Comparison of ENCODE assay signal across 21 cellular contexts in the genomic region with DNA sequence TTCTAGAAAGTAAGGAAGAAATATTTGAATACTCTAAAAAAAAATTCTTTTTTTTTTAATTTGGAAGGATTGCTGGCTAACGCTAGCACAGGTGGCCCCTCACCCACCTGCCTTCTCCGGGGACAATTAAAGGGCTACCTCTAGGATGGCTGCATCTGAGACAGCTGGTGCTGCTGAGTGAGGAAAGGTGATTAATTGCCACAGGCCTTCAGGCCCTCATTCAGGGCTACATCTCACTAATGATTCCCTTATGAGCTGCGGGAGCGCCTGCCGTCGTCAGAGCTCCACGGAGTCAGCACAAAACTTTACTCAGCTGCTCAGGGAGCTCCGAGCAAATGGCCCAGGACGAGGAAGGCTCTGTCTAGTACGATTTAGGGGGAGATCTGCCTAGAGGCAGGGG. TPM values are rescaled to one million over a fixed set of nuclear protein-coding genes. Genes with fewer than 3 reads are reported as not detected.
A peak's percentile ranks its signal among the peaks of the same experiment; 100 is the strongest.
DNase-seq lines count a peak whose midpoint lies in the region; ATAC-seq and TF ChIP-seq lines count a peak whose summit lies in the region.
"Had no signal": no experiment of that assay in that cellular context is flagged by ENCODE, and none has a peak within 500 bp of the region (broad histone marks: within the 10 kb centered on the region; RNA-seq: fewer than 3 reads in every experiment).

No MANE protein-coding gene starts in this region.

- H3K27me3 ChIP-seq in GM23338 (ENCODE audit: insufficient read depth) (no peaks in the 10 kb centered on the region), psoas muscle (ENCODE audit: insufficient read depth in 3 of 3, low read length in 2 of 3) (no peaks in the 10 kb centered on the region), uterus (no peaks in the 10 kb centered on the region), body of pancreas (no peaks in the 10 kb centered on the region)
- H3K27me3 ChIP-seq: dorsolateral prefrontal cortex, hepatocyte had no signal

- no peaks in the 10 kb centered on the region for H3F3A ChIP-seq in GM23338 (replicated peaks; ENCODE audit: low read depth)

- peak overlapping the region; percentile 32; the same call in 1 of the 2 replicates for H2AFZ ChIP-seq in GM23338
- H2AFZ ChIP-seq: hepatocyte had no signal

- peaks cover 6% of the 10 kb centered on the region; the same call in 2 of the 3 replicates for H3K4me1 Mint-ChIP-seq in GM23338

- H3K4me2 ChIP-seq in GM23338: no peak overlapping the region
- H3K4me2 ChIP-seq: hepatocyte had no signal

- 37 to 42% (median 41%) methylated on average over 10 of the region's 10 CpGs for WGBS in psoas muscle, 3 donors
- 48 to 49% methylated on average over 10 of the region's 10 CpGs for WGBS in body of pancreas, 2 donors

- H3K4me3 ChIP-seq in GM23338 (no peak overlapping the region), psoas muscle (peak overlapping the region; percentile 41), uterus (no peak overlapping the region), body of pancreas (no peak overlapping the region)
- H3K4me3 ChIP-seq: dorsolateral prefrontal cortex, hepatocyte, lung, thoracic aorta had no signal

- H3K4me1 ChIP-seq in GM23338 (ENCODE audit: insufficient read depth) (no peaks in the 10 kb centered on the region), psoas muscle (peaks cover 10% of the 10 kb centered on the region), uterus (no peaks in the 10 kb centered on the region), body of pancreas (no peaks in the 10 kb centered on the region)

- H3K9me3 ChIP-seq in psoas muscle: no peaks in the 10 kb centered on the region
- H3K9me3 ChIP-seq in uterus: no peaks in the 10 kb centered on the region
- no peaks in the 10 kb centered on the region for H3K9me3 ChIP-seq in body of pancreas
- H3K9me3 ChIP-seq: thoracic aorta had no signal

- ATAC-seq in GM23338: no peak
- peak in 3 of 4 donors; percentile 38 to 73 (median 66) for ATAC-seq in psoas muscle
- ATAC-seq in body of pancreas: no peak
- ATAC-seq: activated T-cell treated with anti-CD3 and anti-CD28 coated beads, Interleukin-2, amount 50 U/mL, for 4 hours; sciatic nerve had no signal

- H3K79me2 ChIP-seq in GM23338 (replicated peaks; ENCODE audit: insufficient read depth): no peaks in the 10 kb centered on the region
- H3K79me2 ChIP-seq: hepatocyte had no signal

- H4K20me1 ChIP-seq in GM23338 (replicated peaks; ENCODE audit: insufficient read depth): no peaks in the 10 kb centered on the region

- no peak for TF ChIP-seq CTCF in GM23338 (conservative IDR thresholded peaks at IDR 0.05; ENCODE audit: low read depth in 2 of 2)
- no peak for TF ChIP-seq CTCF in psoas muscle (IDR thresholded peaks at IDR 0.05)
- TF ChIP-seq CTCF in uterus (IDR thresholded peaks at IDR 0.05): no peak
- TF ChIP-seq CTCF in body of pancreas (IDR thresholded peaks at IDR 0.05): no peak

- no peaks in the 10 kb centered on the region; the same call in 2 of the 3 replicates for H3K36me3 Mint-ChIP-seq in GM23338 (ENCODE audit: low read depth)
- H3K36me3 Mint-ChIP-seq: activated naive CD4-positive, alpha-beta T cell treated with anti-CD3 and anti-CD28 coated beads, Interleukin-2, amount 10 ng/mL, durations not matched to agents 7 days and 5 days had no signal

- no peak overlapping the region for H3K27ac Mint-ChIP-seq in GM23338
- H3K27ac Mint-ChIP-seq: activated naive CD4-positive, alpha-beta T cell treated with anti-CD3 and anti-CD28 coated beads, Interleukin-2, amount 10 ng/mL, durations not matched to agents 7 days and 5 days had no signal

- peaks cover 7% of the 10 kb centered on the region for H3K27me3 Mint-ChIP-seq in GM23338 (ENCODE audit: insufficient read depth, low read depth, poor library complexity)

- H3K9me2 ChIP-seq in GM23338 (ENCODE audit: insufficient read depth): no peaks in the 10 kb centered on the region

- no peak for TF ChIP-seq POLR2A in uterus (IDR thresholded peaks at IDR 0.05)
- no peak for TF ChIP-seq POLR2A in body of pancreas (IDR thresholded peaks at IDR 0.05)

- no peak for DNase-seq in GM23338 (ENCODE audit: low spot score)
- DNase-seq in NCI-H146 treated with DMSO at 0.1 percent for 48 hours (lab: John Stamatoyannopoulos, UW; ENCODE audit: unreplicated experiment): peak; percentile 7
- DNase-seq in SK-N-DZ (ENCODE audit: low spot score): peak; percentile 32
- no peak for DNase-seq in psoas muscle
- DNase-seq in uterus: no peak
- DNase-seq in body of pancreas: no peak
- DNase-seq in NK-92 (lab: John Stamatoyannopoulos, UW; ENCODE audit: unreplicated experiment): no peak
- DNase-seq: activated CD8-positive, alpha-beta memory T cell treated with anti-CD3 and anti-CD28 coated beads for 24 hours; activated naive CD4-positive, alpha-beta T cell treated with anti-CD3 and anti-CD28 coated beads, Interleukin-2, amount 10 ng/mL, durations not matched to agents 7 days and 5 days; activated T-cell treated with anti-CD3 and anti-CD28 coated beads, Interleukin-2, amount 50 U/mL, for 4 hours; aorta; central memory CD4-positive, alpha-beta T cell; dorsolateral prefrontal cortex; H7; MM.1S; stimulated activated naive CD4-positive, alpha-beta T cell had no signal

- H3K9me3 Mint-ChIP-seq in GM23338: peaks cover 3% of the 10 kb centered on the region; the same call in 1 of the 3 replicates
- H3K9me3 Mint-ChIP-seq: activated naive CD4-positive, alpha-beta T cell treated with anti-CD3 and anti-CD28 coated beads, Interleukin-2, amount 10 ng/mL, durations not matched to agents 7 days and 5 days; activated T-cell treated with anti-CD3 and anti-CD28 coated beads, Interleukin-2, amount 50 U/mL, for 4 hours had no signal

- intact Hi-C loops in psoas muscle (cut with DNase I) (no loop called here), uterus (cut with DNase I; ENCODE audit: low total_unique reads) (no loop called here), body of pancreas (cut with DNase I) (no loop called here)

- no peak overlapping the region for H3K27ac ChIP-seq in GM23338 (ENCODE audit: low read depth)
- H3K27ac ChIP-seq in psoas muscle: no peak overlapping the region
- H3K27ac ChIP-seq in uterus: no peak overlapping the region
- no peak overlapping the region for H3K27ac ChIP-seq in body of pancreas
- H3K27ac ChIP-seq: dorsolateral prefrontal cortex, epithelial cell of prostate, hepatocyte, thoracic aorta had no signal

- H3K36me3 ChIP-seq in GM23338 (ENCODE audit: insufficient read depth): no peaks in the 10 kb centered on the region
- no peaks in the 10 kb centered on the region for H3K36me3 ChIP-seq in psoas muscle (ENCODE audit: insufficient read depth in 1 of 2, low read depth in 1 of 2)
- H3K36me3 ChIP-seq in uterus: no peaks in the 10 kb centered on the region
- H3K36me3 ChIP-seq in body of pancreas (replicated peaks in 1 of 2; ENCODE audit: insufficient read depth in 1 of 2, low read depth in 2 of 2): no peaks in the 10 kb centered on the region
- H3K36me3 ChIP-seq: thoracic aorta had no signal

- H3K4me3 Mint-ChIP-seq in GM23338: no peak overlapping the region
- H3K4me3 Mint-ChIP-seq: activated naive CD4-positive, alpha-beta T cell treated with anti-CD3 and anti-CD28 coated beads, Interleukin-2, amount 10 ng/mL, durations not matched to agents 7 days and 5 days; activated T-cell treated with anti-CD3 and anti-CD28 coated beads, Interleukin-2, amount 50 U/mL, for 4 hours had no signal

TF ChIP-seq in GM23338, 12 proteins besides CTCF, POLR2A, EP300 and RAD21:
- TF ChIP-seq ZNF114 (CRISPR knock-in tag; IDR thresholded peaks at IDR 0.05) (no peak), ZNF331 (CRISPR knock-in tag; IDR thresholded peaks at IDR 0.05; ENCODE audit: low read depth) (no peak), EZH2 (IDR thresholded peaks at IDR 0.05; ENCODE audit: low read depth, unreplicated experiment) (no peak), NANOG (IDR thresholded peaks at IDR 0.05; ENCODE audit: borderline replicate concordance) (no peak), POLR2AphosphoS5 (IDR thresholded peaks at IDR 0.05; ENCODE audit: low read depth) (no peak), EZH2phosphoT487 (IDR thresholded peaks at IDR 0.05; ENCODE audit: unreplicated experiment) (no peak), JUNB (IDR thresholded peaks at IDR 0.05; ENCODE audit: unreplicated experiment) (no peak), CREB1 (CRISPR knock-in tag; IDR thresholded peaks at IDR 0.05; ENCODE audit: low read depth) (no peak)

RNA-seq across cellular contexts. Expression of a gene that starts 27.0 kb away (rescaled TPM):
- 14.7 and 21.6 TPM in 2 replicates for total RNA-seq in GM23338 (2014; rRNA removed; shearing (Covaris generic))
- polyA plus RNA-seq in GM23338 (2016; fragmentation: Nextera tagmentation; extraction: Ambion mirVana) (15.2 and 17.3 TPM in 2 replicates), psoas muscle (10 to 100 TPM; 27.6 to 88.1 (median 44.2) TPM)
- polyA plus RNA-seq in SK-N-DZ (2014; cell fraction: cytosol; rRNA removed): 12.6 and 17.3 TPM in 2 replicates
- 41.2 and 48.6 TPM in 2 replicates for polyA plus RNA-seq in SK-N-DZ (2014; cell fraction: nucleus; rRNA removed)
- total RNA-seq in psoas muscle (10 to 100 TPM; 62.5 to 78.8 (median 66.8) TPM), uterus (10 to 100 TPM; 45.0 to 53.7 (median 48.8) TPM), body of pancreas (10 to 100 TPM; 32.2 to 40.5 TPM)

Comparison
In these comparisons a context has a peak if more than half of its experiments do, and no peak if none do; other contexts are left out.
1. ATAC-seq: peak in psoas muscle (3 of 4); none in GM23338 (single experiment) and body of pancreas (single experiment).
2. DNase-seq: peak in NCI-H146 treated with DMSO at 0.1 percent for 48 hours (single experiment) and SK-N-DZ (single experiment); none in GM23338 (single experiment), psoas muscle (0 of 2), uterus (0 of 2), body of pancreas (0 of 4) and NK-92 (single experiment).